Comparison of ENCODE assay signal across 16 cellular contexts in the genomic region with DNA sequence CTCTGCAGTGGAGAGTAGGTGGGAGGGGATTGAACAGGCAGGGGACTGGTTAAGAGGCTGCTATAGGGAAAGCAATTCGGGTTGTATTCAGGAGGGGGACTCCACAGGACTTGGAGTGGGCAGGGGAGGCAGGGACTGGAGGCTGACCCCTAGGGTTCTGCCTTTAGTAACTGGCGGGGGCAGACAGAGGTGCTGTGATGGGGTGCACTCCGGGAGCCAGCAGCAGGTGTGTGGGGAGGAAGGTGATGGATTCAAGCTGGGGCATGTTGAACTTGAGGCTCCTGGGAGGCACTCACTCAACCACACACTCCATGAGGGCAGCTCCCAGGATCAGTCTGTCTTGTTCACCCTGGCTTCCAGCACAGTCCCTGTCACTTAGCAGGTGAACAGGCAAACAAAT. TPM values are rescaled to one million over a fixed set of nuclear protein-coding genes. Genes with fewer than 3 reads are reported as not detected.
DNase-seq lines count a peak whose midpoint lies in the region; ATAC-seq and TF ChIP-seq lines count a peak whose summit lies in the region.
"Had no signal": no experiment of that assay in that cellular context is flagged by ENCODE, and none has a peak within 500 bp of the region (broad histone marks: within the 10 kb centered on the region; RNA-seq: fewer than 3 reads in every experiment).

No MANE protein-coding gene starts in this region.

- no peak overlapping the region for H3K27ac ChIP-seq in CD4-positive, CD25-positive, alpha-beta regulatory T cell (ENCODE audit: insufficient read depth, low read length, poor library complexity, severe bottlenecking)
- no peak overlapping the region for H3K27ac ChIP-seq in colonic mucosa
- H3K27ac ChIP-seq: cardiac muscle cell had no signal

- peak overlapping the region in 2 of 3 donors; percentile 37 to 74 for H3K27ac Mint-ChIP-seq in CD4-positive, CD25-positive, alpha-beta regulatory T cell
- no peak overlapping the region for H3K27ac Mint-ChIP-seq in Caco-2 (ENCODE audit: unreplicated experiment)
- no peak overlapping the region for H3K27ac Mint-ChIP-seq in activated naive CD8-positive, alpha-beta T cell treated with anti-CD3 and anti-CD28 coated beads for 36 hours
- peak overlapping the region in 1 of 3 experiments; percentile 20 for H3K27ac Mint-ChIP-seq in nephron

- H3K36me3 ChIP-seq in CD4-positive, CD25-positive, alpha-beta regulatory T cell (ENCODE audit: control insufficient read depth, insufficient read depth, low read length) = no peaks in the 10 kb centered on the region
- H3K36me3 ChIP-seq in Caco-2 (ENCODE audit: control insufficient read depth, insufficient read depth, low read length) (no peaks in the 10 kb centered on the region), colonic mucosa (no peaks in the 10 kb centered on the region)

- peaks cover 0 to 18% (median 8%) of the 10 kb centered on the region in 4 donors for H3K4me1 Mint-ChIP-seq in CD4-positive, CD25-positive, alpha-beta regulatory T cell
- H3K4me1 Mint-ChIP-seq in Caco-2 (ENCODE audit: low read depth, unreplicated experiment) (no peaks in the 10 kb centered on the region), nephron (peaks cover 5% of the 10 kb centered on the region)
- H3K4me1 Mint-ChIP-seq in activated naive CD8-positive, alpha-beta T cell treated with anti-CD3 and anti-CD28 coated beads for 36 hours = peaks cover 5% of the 10 kb centered on the region

- peak overlapping the region; percentile 31 to 88 (median 74) for H3K4me3 Mint-ChIP-seq in CD4-positive, CD25-positive, alpha-beta regulatory T cell
- H3K4me3 Mint-ChIP-seq in Caco-2 (ENCODE audit: unreplicated experiment) = peak overlapping the region; percentile 66
- peak overlapping the region; percentile 22 for H3K4me3 Mint-ChIP-seq in activated naive CD8-positive, alpha-beta T cell treated with anti-CD3 and anti-CD28 coated beads for 36 hours
- H3K4me3 Mint-ChIP-seq in nephron = peak overlapping the region; percentile 74 to 83 (median 77)

- POLR2A ChIA-PET in Caco-2 (lab: Charles Lee) = no interaction called here

- DNase-seq in CD4-positive, CD25-positive, alpha-beta regulatory T cell = no peak
- DNase-seq in Caco-2 = no peak
- DNase-seq in activated naive CD8-positive, alpha-beta T cell treated with anti-CD3 and anti-CD28 coated beads for 36 hours = no peak
- DNase-seq in EL = no peak
- no peak for DNase-seq in colonic mucosa
- DNase-seq in GDM1 (lab: John Stamatoyannopoulos, UW) = no peak
- DNase-seq: effector CD4-positive, alpha-beta T cell; Kasumi-1; kidney glomerular epithelial cell; NCI-H1436 treated with DMSO at 0.1 percent for 48 hours; NCI-H446; SHP77 treated with DMSO at 0.1 percent for 48 hours; testis had no signal

- TF ChIP-seq CTCF in Caco-2 (IDR thresholded peaks at IDR 0.05; ENCODE audit: insufficient read depth in 1 of 2, low read depth in 1 of 2, low read length in 1 of 2, severe bottlenecking in 1 of 2, unreplicated experiment in 1 of 2) (no peak), nephron (IDR thresholded peaks at IDR 0.05; ENCODE audit: unreplicated experiment in 3 of 3) (no peak), colonic mucosa (IDR thresholded peaks at IDR 0.05) (no peak)

- no peaks in the 10 kb centered on the region for H3K9me3 ChIP-seq in CD4-positive, CD25-positive, alpha-beta regulatory T cell (ENCODE audit: control insufficient read depth in 2 of 2, low read length in 2 of 2)
- H3K9me3 ChIP-seq in Caco-2 = no peaks in the 10 kb centered on the region
- no peaks in the 10 kb centered on the region for H3K9me3 ChIP-seq in colonic mucosa
- H3K9me3 ChIP-seq: testis had no signal

- CTCF ChIA-PET in Caco-2 (lab: Charles Lee) = interaction anchor here (1.5 to 2.7 kb wide), 3 partner anchors 14 to 103 kb away, joined by 6 to 20 read pairs (median 7); a partner anchor contains a TSS

- H3K4me1 ChIP-seq in CD4-positive, CD25-positive, alpha-beta regulatory T cell (ENCODE audit: control insufficient read depth, insufficient read depth, low read length, poor library complexity, severe bottlenecking) = peaks cover 9% of the 10 kb centered on the region
- H3K4me1 ChIP-seq in Caco-2 (0 out of 2 replicates have a peak, but pooled peaks cover 4% of the 10 kb centered on the region), colonic mucosa (no peaks in the 10 kb centered on the region)

- peaks cover 0 to 1% (median 0%) of the 10 kb centered on the region in 7 donors for H3K9me3 Mint-ChIP-seq in CD4-positive, CD25-positive, alpha-beta regulatory T cell
- H3K9me3 Mint-ChIP-seq in Caco-2 (ENCODE audit: unreplicated experiment) (no peaks in the 10 kb centered on the region), nephron (no peaks in the 10 kb centered on the region)
- no peaks in the 10 kb centered on the region for H3K9me3 Mint-ChIP-seq in activated naive CD8-positive, alpha-beta T cell treated with anti-CD3 and anti-CD28 coated beads for 36 hours

- no peak overlapping the region for H3K4me3 ChIP-seq in CD4-positive, CD25-positive, alpha-beta regulatory T cell (ENCODE audit: low read depth, low read length)
- no peak overlapping the region for H3K4me3 ChIP-seq in Caco-2 (ENCODE audit: low read depth, low read length)
- H3K4me3 ChIP-seq in colonic mucosa = no peak overlapping the region
- H3K4me3 ChIP-seq: cardiac muscle cell had no signal

- H3K27me3 ChIP-seq in CD4-positive, CD25-positive, alpha-beta regulatory T cell (ENCODE audit: control insufficient read depth, insufficient read depth, low read length) = no peaks in the 10 kb centered on the region
- H3K27me3 ChIP-seq in Caco-2 (replicated peaks; ENCODE audit: control insufficient read depth, insufficient read depth, low read length) (no peaks in the 10 kb centered on the region), colonic mucosa (no peaks in the 10 kb centered on the region)
- H3K27me3 ChIP-seq: cardiac muscle cell, testis had no signal

- no peaks in the 10 kb centered on the region for H3K36me3 Mint-ChIP-seq in CD4-positive, CD25-positive, alpha-beta regulatory T cell
- H3K36me3 Mint-ChIP-seq in Caco-2 (ENCODE audit: insufficient read depth, unreplicated experiment) = no peaks in the 10 kb centered on the region
- no peaks in the 10 kb centered on the region for H3K36me3 Mint-ChIP-seq in activated naive CD8-positive, alpha-beta T cell treated with anti-CD3 and anti-CD28 coated beads for 36 hours
- peaks cover 9% of the 10 kb centered on the region for H3K36me3 Mint-ChIP-seq in nephron (ENCODE audit: low read depth)

- ATAC-seq in CD4-positive, CD25-positive, alpha-beta regulatory T cell (ENCODE audit: low read depth in 2 of 2) = no peak
- ATAC-seq in GM18873 (IDR thresholded peaks at IDR 0.05; ENCODE audit: low FRiP score, unreplicated experiment) = no peak

- intact Hi-C loops in Caco-2 (cut with micrococcal nuclease; ENCODE audit: unreplicated experiment) = no loop called here
- intact Hi-C loops in colonic mucosa (cut with DNase I) = no loop called here

- H3K27me3 Mint-ChIP-seq in CD4-positive, CD25-positive, alpha-beta regulatory T cell = peaks cover 7% of the 10 kb centered on the region
- H3K27me3 Mint-ChIP-seq in Caco-2 (ENCODE audit: insufficient read depth, unreplicated experiment) (peaks cover 4% of the 10 kb centered on the region), nephron (ENCODE audit: low read depth) (no peaks in the 10 kb centered on the region)
- no peaks in the 10 kb centered on the region for H3K27me3 Mint-ChIP-seq in activated naive CD8-positive, alpha-beta T cell treated with anti-CD3 and anti-CD28 coated beads for 36 hours

- no TSS peak for BruUV-seq in Caco-2 (replicated peaks; lab: Mats Ljungman, UMichigan)

- no peak overlapping the region for H3K9ac ChIP-seq in colonic mucosa (ENCODE audit: low read depth in 2 of 2, low read length in 2 of 2)

RNA-seq across cellular contexts. Expression of a gene that starts 12.5 kb away (rescaled TPM):
- 0.72 TPM for total RNA-seq in CD4-positive, CD25-positive, alpha-beta regulatory T cell
- under 1 TPM; 0.63 to 0.98 (median 0.83) TPM for polyA plus RNA-seq in CD4-positive, CD25-positive, alpha-beta regulatory T cell
- total RNA-seq in Caco-2 (2022) (not detected in 2 replicates), colonic mucosa (1 to 10 TPM in 1 of 2 donors, under 1 TPM in 1; 0.72 to 2.2 TPM)
- total RNA-seq in activated naive CD8-positive, alpha-beta T cell treated with anti-CD3 and anti-CD28 coated beads for 36 hours = 1 to 10 TPM; 2.4 to 2.6 TPM

RNA-seq across cellular contexts. Expression of a gene that starts 32.4 kb away (rescaled TPM):
- total RNA-seq in CD4-positive, CD25-positive, alpha-beta regulatory T cell = 2,250 TPM
- polyA plus RNA-seq in CD4-positive, CD25-positive, alpha-beta regulatory T cell = 1,000 to 10,000 TPM; 2,316 to 3,950 (median 3,295) TPM
- 1,713 and 1,899 TPM in 2 replicates for total RNA-seq in Caco-2 (2022)
- total RNA-seq in activated naive CD8-positive, alpha-beta T cell treated with anti-CD3 and anti-CD28 coated beads for 36 hours = 1,000 to 10,000 TPM; 2,700 to 2,702 TPM
- 1,000 to 10,000 TPM; 1,239 to 1,262 TPM for total RNA-seq in colonic mucosa

RNA-seq across cellular contexts. Expression of a gene that starts 49.9 kb away (rescaled TPM):
- 4.4 TPM for total RNA-seq in CD4-positive, CD25-positive, alpha-beta regulatory T cell
- polyA plus RNA-seq in CD4-positive, CD25-positive, alpha-beta regulatory T cell = not detected
- 0.86 and 1.0 TPM in 2 replicates for total RNA-seq in Caco-2 (2022)
- not detected for total RNA-seq in activated naive CD8-positive, alpha-beta T cell treated with anti-CD3 and anti-CD28 coated beads for 36 hours
- total RNA-seq in colonic mucosa = not detected

Comparison
In these comparisons a context has a peak if more than half of its experiments do, and no peak if none do; other contexts are left out.
1. H3K27ac Mint-ChIP-seq: peak in CD4-positive, CD25-positive, alpha-beta regulatory T cell (2 of 3); none in Caco-2 (single experiment) and activated naive CD8-positive, alpha-beta T cell treated with anti-CD3 and anti-CD28 coated beads for 36 hours (single experiment).
2. H3K4me3 Mint-ChIP-seq: peak in every context shown above with its lines; median percentile 77 in nephron; 74 in CD4-positive, CD25-positive, alpha-beta regulatory T cell; 66 in Caco-2; 22 in activated naive CD8-positive, alpha-beta T cell treated with anti-CD3 and anti-CD28 coated beads for 36 hours.